Comparison of ENCODE assay signal across 9 cellular contexts in genomic region chr20:54174452-54175175, GRCh38. TPM values are rescaled to one million over a fixed set of nuclear protein-coding genes. Genes with fewer than 3 reads are reported as not detected.
DNase-seq lines count a peak whose midpoint lies in the region; ATAC-seq and TF ChIP-seq lines count a peak whose summit lies in the region.
"Had no signal": no experiment of that assay in that cellular context is flagged by ENCODE, and none has a peak within 500 bp of the region (broad histone marks: within the 10 kb centered on the region; RNA-seq: fewer than 3 reads in every experiment).

No MANE protein-coding gene starts in this region.

- H3K4me3 ChIP-seq in HL-60 (replicated peaks; ENCODE audit: insufficient read depth, low read length) (peak overlapping the region; percentile 22), mammary epithelial cell (replicated peaks in 1 of 3; ENCODE audit: insufficient read depth in 1 of 3, low read depth in 2 of 3, low read length in 3 of 3) (no peak overlapping the region), mesendoderm (ENCODE audit: low read length) (no peak overlapping the region)

- H4K5ac ChIP-seq in mesendoderm (ENCODE audit: low read length) = no peak overlapping the region

- H3K9me3 Mint-ChIP-seq in CD4-positive, alpha-beta T cell = no peaks in the 10 kb centered on the region

- no TSS peak for BruUV-seq in mammary epithelial cell (replicated peaks; lab: Mats Ljungman, UMichigan)

- no peak overlapping the region for H3K27ac ChIP-seq in CD4-positive, alpha-beta T cell (ENCODE audit: low read depth, low read length)
- no peak overlapping the region for H3K27ac ChIP-seq in HL-60 (replicated peaks)
- H3K27ac ChIP-seq in mammary epithelial cell (ENCODE audit: insufficient read depth, low read depth, low read length) = no peak overlapping the region
- H3K27ac ChIP-seq in mesendoderm (ENCODE audit: low read depth, low read length) = no peak overlapping the region

- H3K79me2 ChIP-seq in mammary epithelial cell (ENCODE audit: insufficient read depth, low read length) = no peaks in the 10 kb centered on the region
- H3K79me2 ChIP-seq in mesendoderm (ENCODE audit: control insufficient read depth, insufficient read depth, low read length) = no peaks in the 10 kb centered on the region

- peak overlapping the region; percentile 56 for H3K18ac ChIP-seq in mesendoderm (ENCODE audit: low read length)

- H3K36me3 Mint-ChIP-seq in CD4-positive, alpha-beta T cell (ENCODE audit: low read depth) = no peaks in the 10 kb centered on the region

- peaks cover 73% of the 10 kb centered on the region for H3K27me3 ChIP-seq in CD4-positive, alpha-beta T cell (ENCODE audit: control insufficient read depth, insufficient read depth, low read length)
- H3K27me3 ChIP-seq in HL-60 (ENCODE audit: insufficient read depth, poor library complexity, severe bottlenecking) (peaks cover 47% of the 10 kb centered on the region), mammary epithelial cell (ENCODE audit: insufficient read depth, low read length) (no peaks in the 10 kb centered on the region), mesendoderm (ENCODE audit: insufficient read depth, low read length, poor library complexity) (peaks cover 18% of the 10 kb centered on the region)

- H3K4me3 Mint-ChIP-seq in CD4-positive, alpha-beta T cell = peak overlapping the region; percentile 46

- H4K8ac ChIP-seq in mesendoderm (ENCODE audit: low read depth, low read length) = no peak overlapping the region

- H3K9me3 ChIP-seq in CD4-positive, alpha-beta T cell (ENCODE audit: control insufficient read depth, low read length) = no peaks in the 10 kb centered on the region
- no peaks in the 10 kb centered on the region for H3K9me3 ChIP-seq in mammary epithelial cell (replicated peaks; ENCODE audit: insufficient read depth, low read length)

- H3K4me1 ChIP-seq in mammary epithelial cell (ENCODE audit: insufficient read depth, low read length) (peaks cover 40% of the 10 kb centered on the region), mesendoderm (ENCODE audit: control insufficient read depth, low read depth, low read length) (no peaks in the 10 kb centered on the region)

- H3K4me2 ChIP-seq in mammary epithelial cell (ENCODE audit: insufficient read depth, low read depth, low read length) = peak overlapping the region; percentile 63
- peak overlapping the region; percentile 68 for H3K4me2 ChIP-seq in mesendoderm (ENCODE audit: low read length)

- POLR2A ChIA-PET in CD4-positive, alpha-beta T cell (lab: Charles Lee) = no interaction called here

- peak overlapping the region; percentile 42 for H3K56ac ChIP-seq in mesendoderm (ENCODE audit: low read length)

- peak overlapping the region; percentile 89 for H2AFZ ChIP-seq in mammary epithelial cell (ENCODE audit: low read depth, low read length)

- no peaks in the 10 kb centered on the region for H3K36me3 ChIP-seq in mammary epithelial cell (ENCODE audit: insufficient read depth, low read length)
- no peaks in the 10 kb centered on the region for H3K36me3 ChIP-seq in mesendoderm (ENCODE audit: control insufficient read depth, insufficient read depth, low read length)

- H3K9ac ChIP-seq in mammary epithelial cell (ENCODE audit: insufficient read depth, low read length) (no peak overlapping the region), mesendoderm (ENCODE audit: low read length) (peak overlapping the region; percentile 16)

- no peak overlapping the region for H3K23ac ChIP-seq in mesendoderm (ENCODE audit: low read length)

- no peak overlapping the region for H3K4ac ChIP-seq in mesendoderm (ENCODE audit: low read depth, low read length)

- in situ Hi-C loops in mammary epithelial cell (cut with MboI; ENCODE audit: low sequenced_read_pairs in 2 of 2) = loop anchor here in 1 of 2 donors (25.0 kb wide), 1 partner anchor 587 kb away; the partner anchor contains the start of gene ZNF217

- no peak overlapping the region for H2BK5ac ChIP-seq in mesendoderm (ENCODE audit: low read length)

- no peak overlapping the region for H2AK5ac ChIP-seq in mesendoderm (ENCODE audit: low read length)

- H3K27me3 Mint-ChIP-seq in CD4-positive, alpha-beta T cell = peaks cover 78% of the 10 kb centered on the region

- DNase-seq in CD4-positive, alpha-beta T cell = no peak
- DNase-seq in HL-60 (ENCODE audit: low read depth in 1 of 2, low spot score in 1 of 2) (no peak), mammary epithelial cell (no peak), mesendoderm (peak; percentile 19), NCI-H2227 (lab: John Stamatoyannopoulos, UW; ENCODE audit: unreplicated experiment) (no peak), T-helper 9 cell (no peak)
- DNase-seq in activated CD4-positive, CD25-positive, alpha-beta regulatory T cell (lab: John Stamatoyannopoulos, UW) = no peak
- DNase-seq: NCI-H1092 treated with DMSO at 0.1 percent for 48 hours had no signal

- WGBS in mammary epithelial cell (ENCODE audit: low coverage, missing lambda C conversion rate) = 33% methylated on average over 14 of the region's 18 CpGs
- no CpG with 5 or more reads among the region's 18 CpGs for WGBS in mesendoderm (ENCODE audit: extremely low coverage, insufficient coverage, low lambda C conversion rate)

- no peak overlapping the region for H2BK15ac ChIP-seq in mesendoderm (replicated peaks; ENCODE audit: low read depth)

- intact Hi-C loops in CD4-positive, alpha-beta T cell (cut with DNase I, micrococcal nuclease) = no loop called here
- intact Hi-C loops in mammary epithelial cell (cut with micrococcal nuclease) = no loop called here

- H3K27ac Mint-ChIP-seq in CD4-positive, alpha-beta T cell = no peak overlapping the region

- no peak for ATAC-seq in CD4-positive, alpha-beta T cell (ENCODE audit: poor library complexity)
- no peak for ATAC-seq in HG03469 (IDR thresholded peaks at IDR 0.05; ENCODE audit: unreplicated experiment)

- H3K79me1 ChIP-seq in mesendoderm (ENCODE audit: low read length) = no peaks in the 10 kb centered on the region

- CTCF ChIA-PET in CD4-positive, alpha-beta T cell (lab: Charles Lee) = no interaction called here
- CTCF ChIA-PET in mammary epithelial cell (lab: Charles Lee; ENCODE audit: low non-redundant PET) = no interaction called here

- H2BK120ac ChIP-seq in mesendoderm (ENCODE audit: low read depth, low read length) = no peak overlapping the region

- peaks cover 15% of the 10 kb centered on the region for H3K4me1 Mint-ChIP-seq in CD4-positive, alpha-beta T cell (ENCODE audit: low read depth)

- dilution Hi-C loops in mammary epithelial cell (cut with HindIII; ENCODE audit: low sequenced_read_pairs) = no loop called here

- TF ChIP-seq CTCF in CD4-positive, alpha-beta T cell (IDR thresholded peaks at IDR 0.05) = no peak
- no peak for TF ChIP-seq CTCF in HL-60 (IDR thresholded peaks at IDR 0.05; ENCODE audit: insufficient read depth, low read length)
- TF ChIP-seq CTCF in mammary epithelial cell (conservative IDR thresholded peaks at IDR 0.05 in 1 of 2, IDR thresholded peaks at IDR 0.05 in 1 of 2; ENCODE audit: extremely low read depth in 1 of 2, insufficient read depth in 1 of 2, low read depth in 1 of 2, low read length in 2 of 2) = no peak

- H4K20me1 ChIP-seq in mammary epithelial cell (ENCODE audit: insufficient read depth, low read length) = no peaks in the 10 kb centered on the region

RNA-seq across cellular contexts. Expression of gene CYP24A1, which starts 0.8 kb away (rescaled TPM):
- 1 to 10 TPM in 1 of 2 experiments, under 1 TPM in 1; 0.56 to 1.0 TPM for total RNA-seq in CD4-positive, alpha-beta T cell
- total RNA-seq in mammary epithelial cell = 1 to 10 TPM; 1.3 to 6.2 TPM
- 4.7 TPM for polyA plus RNA-seq in mammary epithelial cell
- polyA minus RNA-seq in mammary epithelial cell = 8.2 TPM
- polyA plus RNA-seq in mesendoderm (2013, experiment 1 of 2) = 0.81 TPM
- 0.91 TPM for polyA plus RNA-seq in mesendoderm (2013, experiment 2 of 2)

RNA-seq across cellular contexts. Expression of gene PFDN4, which starts 33.3 kb away (rescaled TPM):
- total RNA-seq in CD4-positive, alpha-beta T cell = 10 to 100 TPM; 17.5 to 17.7 TPM
- total RNA-seq in mammary epithelial cell = 10 to 100 TPM; 28.9 to 45.3 TPM
- 28.4 TPM for polyA plus RNA-seq in mammary epithelial cell
- polyA minus RNA-seq in mammary epithelial cell = 0.41 TPM
- 263 TPM for polyA plus RNA-seq in mesendoderm (2013, experiment 1 of 2)
- 260 TPM for polyA plus RNA-seq in mesendoderm (2013, experiment 2 of 2)
